Comparison of ENCODE assay signal across 29 cellular contexts in the genomic region with DNA sequence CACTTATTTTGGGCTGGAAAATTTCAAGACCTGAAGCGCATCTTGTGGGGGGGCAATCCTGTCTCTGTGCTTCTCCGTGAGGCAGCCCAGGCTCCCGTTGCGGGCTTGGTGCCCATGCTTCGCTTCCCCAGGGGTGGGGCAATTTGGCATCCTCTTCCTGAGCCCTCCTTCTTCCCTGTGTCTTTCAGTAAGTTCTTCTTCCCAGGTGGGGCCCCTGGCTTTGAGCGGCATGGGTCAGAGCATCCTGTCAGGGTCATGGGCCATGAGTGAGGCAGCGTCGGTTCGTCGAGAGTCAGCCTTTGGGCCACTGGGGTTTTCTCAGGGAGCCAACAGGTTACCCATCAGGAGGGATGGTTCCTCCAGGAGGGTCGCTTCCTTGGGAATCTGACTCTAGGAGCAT.
"Had no signal": no experiment of that assay in that cellular context is flagged by ENCODE, and none has a peak within 500 bp of the region (broad histone marks: within the 10 kb centered on the region; RNA-seq: fewer than 3 reads in every experiment).

No MANE protein-coding gene starts in this region.

- H3K9me3 ChIP-seq: colonic mucosa, vagina had no signal

- H3K36me3 Mint-ChIP-seq: naive thymus-derived CD8-positive, alpha-beta T cell; neural progenitor cell; stimulated activated memory B cell treated with anti-CD40 and anti-IgM and Interleukin-4, amounts not matched to agents 10 μg/mL and 1 μg/mL and 100 μg/mL, for 72 hours; type B pancreatic cell had no signal

- ATAC-seq: activated CD4-positive, alpha-beta T cell treated with anti-CD3 and anti-CD28 coated beads for 36 hours; activated naive CD4-positive, alpha-beta T cell treated with anti-CD3 and anti-CD28 coated beads, Interleukin-2, amount 50 U/mL, for 72 hours; naive thymus-derived CD8-positive, alpha-beta T cell; sciatic nerve; stimulated activated memory B cell treated with anti-CD40 and anti-IgM and Interleukin-4, amounts not matched to agents 10 μg/mL and 1 μg/mL and 100 μg/mL, for 72 hours; stimulated activated naive CD8-positive, alpha-beta T cell treated with anti-CD3 and anti-CD28 coated beads, Interleukin-15, amount 100 ng/mL, for 72 hours had no signal

- H3K27me3 ChIP-seq: colonic mucosa, esophagus squamous epithelium, neural progenitor cell, vagina had no signal

- H3K4me3 Mint-ChIP-seq: activated CD4-positive, alpha-beta T cell treated with anti-CD3 and anti-CD28 coated beads for 36 hours; activated T-helper 1 cell treated with anti-CD3 and anti-CD28 coated beads, Interleukin-12 subunit alpha, Interleukin-12 subunit beta, Interleukin-2, Interleukin-4 antibody, amounts not matched to agents 30 ng/mL and 10 ng/mL and 1 ng/mL, durations not matched to agents 14 hours and 24 hours and 36 hours; naive thymus-derived CD8-positive, alpha-beta T cell; neural progenitor cell; stimulated activated memory B cell treated with anti-CD40 and anti-IgM and Interleukin-4, amounts not matched to agents 10 μg/mL and 1 μg/mL and 100 μg/mL, for 72 hours; stimulated activated naive CD8-positive, alpha-beta T cell treated with anti-CD3 and anti-CD28 coated beads, Interleukin-15, amount 100 ng/mL, for 72 hours; T-helper 2 cell treated with Interferon-gamma antibody and Interleukin-4, amounts not matched to agents 5 μg/mL and 100 μg/mL, for 36 hours; type B pancreatic cell had no signal

- DNase-seq: activated CD4-positive, alpha-beta T cell treated with anti-CD3 and anti-CD28 coated beads for 36 hours; activated CD4-positive, alpha-beta T cell treated with anti-CD3 and anti-CD28 coated beads, Interleukin-2, amount 50 U/mL, for 4 hours; activated CD4-positive, CD25-positive, alpha-beta regulatory T cell; activated naive CD4-positive, alpha-beta T cell; activated T-cell treated with anti-CD3 and anti-CD28 coated beads, Interleukin-2, amount 50 U/mL, for 1 hour; colonic mucosa; effector CD8-positive, alpha-beta T cell; esophagus squamous epithelium; foreskin melanocyte; mesenchymal stem cell; occipital lobe; small intestine; stimulated activated CD4-positive, alpha-beta T cell treated with anti-CD3 and anti-CD28 coated beads, Interleukin-1b, Interleukin-23, amount 100 ng/mL, for 48 hours; stimulated activated CD4-positive, alpha-beta T cell treated with anti-CD3 and anti-CD28 coated beads, Interleukin-4, amount 100 ng/mL, for 4 hours; stimulated activated CD8-positive, alpha-beta memory T cell treated with anti-CD3 and anti-CD28 coated beads, Interleukin-4, amount 100 ng/mL, for 48 hours; stimulated activated naive CD8-positive, alpha-beta T cell treated with anti-CD3 and anti-CD28 coated beads, Interleukin-15, amount 100 ng/mL, for 72 hours; substantia nigra; T-helper 1 cell had no signal

- H3K9me3 Mint-ChIP-seq: stimulated activated memory B cell treated with anti-CD40 and anti-IgM and Interleukin-4, amounts not matched to agents 10 μg/mL and 1 μg/mL and 100 μg/mL, for 72 hours; type B pancreatic cell had no signal

- H3K4me1 Mint-ChIP-seq: activated CD4-positive, alpha-beta T cell treated with anti-CD3 and anti-CD28 coated beads for 36 hours; naive thymus-derived CD8-positive, alpha-beta T cell; neural progenitor cell; stimulated activated memory B cell treated with anti-CD40 and anti-IgM and Interleukin-4, amounts not matched to agents 10 μg/mL and 1 μg/mL and 100 μg/mL, for 72 hours; stimulated activated naive CD8-positive, alpha-beta T cell treated with anti-CD3 and anti-CD28 coated beads, Interleukin-15, amount 100 ng/mL, for 72 hours had no signal

- H3K27me3 Mint-ChIP-seq: activated CD4-positive, alpha-beta T cell treated with anti-CD3 and anti-CD28 coated beads for 36 hours; naive thymus-derived CD8-positive, alpha-beta T cell; stimulated activated memory B cell treated with anti-CD40 and anti-IgM and Interleukin-4, amounts not matched to agents 10 μg/mL and 1 μg/mL and 100 μg/mL, for 72 hours; stimulated activated naive CD8-positive, alpha-beta T cell treated with anti-CD3 and anti-CD28 coated beads, Interleukin-15, amount 100 ng/mL, for 72 hours; type B pancreatic cell had no signal

- H3K36me3 ChIP-seq: colonic mucosa, esophagus squamous epithelium, neural progenitor cell, vagina had no signal

- H3K27ac Mint-ChIP-seq: activated CD4-positive, alpha-beta T cell treated with anti-CD3 and anti-CD28 coated beads for 36 hours; activated naive CD4-positive, alpha-beta T cell treated with anti-CD3 and anti-CD28 coated beads, Interleukin-2, amount 50 U/mL, for 72 hours; activated T-helper 1 cell treated with anti-CD3 and anti-CD28 coated beads, Interleukin-12 subunit alpha, Interleukin-12 subunit beta, Interleukin-2, Interleukin-4 antibody, amounts not matched to agents 30 ng/mL and 10 ng/mL and 1 ng/mL, durations not matched to agents 14 hours and 24 hours and 36 hours; naive thymus-derived CD8-positive, alpha-beta T cell; neural progenitor cell; stimulated activated memory B cell treated with anti-CD40 and anti-IgM and Interleukin-4, amounts not matched to agents 10 μg/mL and 1 μg/mL and 100 μg/mL, for 72 hours; stimulated activated naive CD8-positive, alpha-beta T cell treated with anti-CD3 and anti-CD28 coated beads, Interleukin-15, amount 100 ng/mL, for 72 hours; T-helper 2 cell treated with Interferon-gamma antibody and Interleukin-4, amounts not matched to agents 5 μg/mL and 100 μg/mL, for 36 hours; type B pancreatic cell had no signal

- H3K4me1 ChIP-seq: colonic mucosa, esophagus squamous epithelium, neural progenitor cell, parathyroid adenoma, vagina had no signal

- H3K4me3 ChIP-seq: colonic mucosa, esophagus squamous epithelium, neural progenitor cell, vagina had no signal

- H3K27ac ChIP-seq: colonic mucosa, epithelial cell of prostate, esophagus squamous epithelium, neural progenitor cell, parathyroid adenoma, vagina had no signal
